ENCODE assay signal across 27 cellular contexts in the genomic region with DNA sequence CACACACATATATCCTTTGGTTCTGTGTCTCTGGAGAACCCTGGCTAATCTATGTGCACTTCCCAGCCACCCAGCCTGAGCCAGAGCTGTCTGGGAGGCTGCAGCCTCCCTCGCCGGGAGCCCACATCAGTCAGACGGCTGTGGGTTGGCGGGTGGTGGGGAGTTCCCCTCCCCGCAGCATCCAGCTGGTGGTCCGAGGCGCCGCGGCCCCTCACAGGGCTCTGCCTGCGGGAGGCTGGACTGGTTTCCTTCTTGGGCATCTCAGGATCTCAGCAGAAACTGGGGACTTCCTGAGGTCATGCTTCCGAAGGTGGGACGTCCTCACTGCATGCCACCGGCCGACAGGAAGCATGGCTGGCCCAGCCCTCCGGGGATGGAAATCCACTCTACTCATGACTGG. TPM values are rescaled to one million over a fixed set of nuclear protein-coding genes. Genes with fewer than 3 reads are reported as not detected.
DNase-seq lines count a peak whose midpoint lies in the region; ATAC-seq, FAIRE-seq and TF ChIP-seq lines count a peak whose summit lies in the region.
"Had no signal": no experiment of that assay in that cellular context is flagged by ENCODE, and none has a peak within 500 bp of the region (broad histone marks: within the 10 kb centered on the region; RNA-seq: fewer than 3 reads in every experiment).

No MANE protein-coding gene starts in this region.

- H3K27me3 Mint-ChIP-seq in activated CD4-positive, alpha-beta T cell treated with anti-CD3 and anti-CD28 coated beads, Interleukin-2, amount 10 ng/mL, durations not matched to agents 24 days and 14 days = peaks cover 22% of the 10 kb centered on the region
- H3K27me3 Mint-ChIP-seq in CD8-positive, alpha-beta memory T cell = peaks cover 33 to 58% of the 10 kb centered on the region in 2 donors
- H3K27me3 Mint-ChIP-seq in activated CD8-positive, alpha-beta T cell treated with anti-CD3 and anti-CD28 coated beads for 36 hours = peaks cover 30% of the 10 kb centered on the region
- H3K27me3 Mint-ChIP-seq in naive B cell = peaks cover 9 to 41% (median 19%) of the 10 kb centered on the region in 3 donors

- TF ChIP-seq CTCF in activated CD8-positive, alpha-beta T cell treated with anti-CD3 and anti-CD28 coated beads for 36 hours (IDR thresholded peaks at IDR 0.05) = no peak

- intact Hi-C loops in activated CD4-positive, alpha-beta T cell treated with anti-CD3 and anti-CD28 coated beads, Interleukin-2, amount 10 ng/mL, durations not matched to agents 24 days and 14 days (cut with micrococcal nuclease) = no loop called here
- intact Hi-C loops in activated CD8-positive, alpha-beta T cell treated with anti-CD3 and anti-CD28 coated beads for 36 hours (cut with micrococcal nuclease) = no loop called here

- H3K36me3 Mint-ChIP-seq in activated CD4-positive, alpha-beta T cell treated with anti-CD3 and anti-CD28 coated beads, Interleukin-2, amount 10 ng/mL, durations not matched to agents 24 days and 14 days (ENCODE audit: low read depth) = no peaks in the 10 kb centered on the region
- H3K36me3 Mint-ChIP-seq in CD8-positive, alpha-beta memory T cell = peaks cover 0 to 7% (median 4%) of the 10 kb centered on the region in 3 donors
- H3K36me3 Mint-ChIP-seq in activated CD8-positive, alpha-beta T cell treated with anti-CD3 and anti-CD28 coated beads for 36 hours (ENCODE audit: low read depth) = peaks cover 5% of the 10 kb centered on the region
- no peaks in the 10 kb centered on the region for H3K36me3 Mint-ChIP-seq in naive B cell
- H3K36me3 Mint-ChIP-seq: neural progenitor cell had no signal

- no peaks in the 10 kb centered on the region for H3K36me3 ChIP-seq in CD8-positive, alpha-beta memory T cell (ENCODE audit: insufficient read depth, low read length)
- H3K36me3 ChIP-seq: neural progenitor cell, spleen had no signal

- peaks cover 9% of the 10 kb centered on the region for H3K4me1 Mint-ChIP-seq in activated CD4-positive, alpha-beta T cell treated with anti-CD3 and anti-CD28 coated beads, Interleukin-2, amount 10 ng/mL, durations not matched to agents 24 days and 14 days
- H3K4me1 Mint-ChIP-seq in CD8-positive, alpha-beta memory T cell = peaks cover 14 to 24% (median 22%) of the 10 kb centered on the region in 3 donors
- H3K4me1 Mint-ChIP-seq in activated CD8-positive, alpha-beta T cell treated with anti-CD3 and anti-CD28 coated beads for 36 hours (ENCODE audit: low read depth) = peaks cover 26% of the 10 kb centered on the region
- peaks cover 27 to 28% (median 28%) of the 10 kb centered on the region in 3 donors for H3K4me1 Mint-ChIP-seq in naive B cell

- POLR2A ChIA-PET in CD8-positive, alpha-beta memory T cell (lab: Charles Lee) = interaction anchor here (0.6 kb wide), 1 partner anchor 1906 kb away, joined by 3 read pairs; no protein-coding TSS in a partner anchor
- POLR2A ChIA-PET in activated CD8-positive, alpha-beta T cell treated with anti-CD3 and anti-CD28 coated beads for 36 hours (lab: Charles Lee) = no interaction called here

- DNase-seq in activated CD4-positive, alpha-beta T cell treated with anti-CD3 and anti-CD28 coated beads, Interleukin-2, amount 10 ng/mL, durations not matched to agents 24 days and 14 days = no peak
- no peak for DNase-seq in activated CD4-positive, alpha-beta T cell treated with anti-CD3 and anti-CD28 coated beads, Interleukin-2, amount 50 U/mL, for 4 hours
- DNase-seq in CD8-positive, alpha-beta memory T cell = no peak
- peak; percentile 50 for DNase-seq in activated CD8-positive, alpha-beta T cell treated with anti-CD3 and anti-CD28 coated beads for 36 hours
- DNase-seq in naive B cell = peak; percentile 5
- no peak for DNase-seq in HTR-8/SVneo (ENCODE audit: insufficient read length, low spot score)
- DNase-seq in NCI-H748 (lab: John Stamatoyannopoulos, UW; ENCODE audit: unreplicated experiment) = no peak
- DNase-seq: activated CD8-positive, alpha-beta memory T cell treated with anti-CD3 and anti-CD28 coated beads, Interleukin-2, amount 50 U/mL, for 48 hours; DMS79; foreskin melanocyte; HCEC 1CT; KG1; kidney glomerular epithelial cell; midbrain; NCI-H1092; NCI-H2081; SHP77 treated with DMSO at 0.1 percent for 48 hours; spleen; T-helper 2 cell had no signal

- no peak for FAIRE-seq in HTR-8/SVneo (lab: Jason Lieb, UNC)
- FAIRE-seq: A204.1 had no signal

- ATAC-seq in activated CD8-positive, alpha-beta T cell treated with anti-CD3 and anti-CD28 coated beads for 36 hours = peak; percentile 48
- ATAC-seq in naive B cell (ENCODE audit: low read depth in 2 of 2) (peak; percentile 46 to 56), GM19324 (IDR thresholded peaks at IDR 0.05; ENCODE audit: low FRiP score, unreplicated experiment) (no peak)

- peak overlapping the region; percentile 17 for H3K4me3 Mint-ChIP-seq in activated CD4-positive, alpha-beta T cell treated with anti-CD3 and anti-CD28 coated beads, Interleukin-2, amount 10 ng/mL, durations not matched to agents 24 days and 14 days
- peak overlapping the region in 4 of 7 donors; percentile 51 to 73 (median 66) for H3K4me3 Mint-ChIP-seq in CD8-positive, alpha-beta memory T cell
- peak overlapping the region; percentile 4 for H3K4me3 Mint-ChIP-seq in activated CD8-positive, alpha-beta T cell treated with anti-CD3 and anti-CD28 coated beads for 36 hours
- peak overlapping the region in 7 of 8 donors; percentile 49 to 93 (median 72) for H3K4me3 Mint-ChIP-seq in naive B cell
- H3K4me3 Mint-ChIP-seq: dendritic cell treated with granulocyte-macrophage colony-stimulating factor and Interleukin-4, amounts not matched to agents 40 ng/mL and 50 ng/mL, for 4 days; neural progenitor cell had no signal

- CTCF ChIA-PET in CD8-positive, alpha-beta memory T cell (lab: Charles Lee) = no interaction called here
- CTCF ChIA-PET in activated CD8-positive, alpha-beta T cell treated with anti-CD3 and anti-CD28 coated beads for 36 hours (lab: Charles Lee) = interaction anchor here (2.1 kb wide), 1 partner anchor 13 kb away, joined by 10 read pairs; no protein-coding TSS in a partner anchor

- peaks cover 12% of the 10 kb centered on the region for H3K27me3 ChIP-seq in CD8-positive, alpha-beta memory T cell (ENCODE audit: insufficient read depth, low read length, poor library complexity, severe bottlenecking)
- H3K27me3 ChIP-seq: neural progenitor cell had no signal

- H3K27ac ChIP-seq in CD8-positive, alpha-beta memory T cell (ENCODE audit: low read depth, low read length) = no peak overlapping the region
- H3K27ac ChIP-seq: C4-2B, epithelial cell of prostate, neural progenitor cell, spleen, tibial nerve had no signal

- no peak overlapping the region for H3K4me3 ChIP-seq in CD8-positive, alpha-beta memory T cell (ENCODE audit: low read length)
- H3K4me3 ChIP-seq: neural progenitor cell, tibial nerve had no signal

- peaks cover 11% of the 10 kb centered on the region for H3K4me1 ChIP-seq in CD8-positive, alpha-beta memory T cell (ENCODE audit: insufficient read depth, low read length)
- H3K4me1 ChIP-seq: neural progenitor cell had no signal

- H3K9me3 Mint-ChIP-seq in activated CD4-positive, alpha-beta T cell treated with anti-CD3 and anti-CD28 coated beads, Interleukin-2, amount 10 ng/mL, durations not matched to agents 24 days and 14 days = peaks cover 13% of the 10 kb centered on the region
- H3K9me3 Mint-ChIP-seq in CD8-positive, alpha-beta memory T cell = peaks cover 0 to 3% (median 2%) of the 10 kb centered on the region in 5 donors
- H3K9me3 Mint-ChIP-seq in activated CD8-positive, alpha-beta T cell treated with anti-CD3 and anti-CD28 coated beads for 36 hours = peaks cover 6% of the 10 kb centered on the region
- H3K9me3 Mint-ChIP-seq in naive B cell = peaks cover 0 to 5% (median 0%) of the 10 kb centered on the region in 7 donors

- no peaks in the 10 kb centered on the region for H3K9me3 ChIP-seq in CD8-positive, alpha-beta memory T cell (ENCODE audit: low read length)

- H3K27ac Mint-ChIP-seq in activated CD4-positive, alpha-beta T cell treated with anti-CD3 and anti-CD28 coated beads, Interleukin-2, amount 10 ng/mL, durations not matched to agents 24 days and 14 days = no peak overlapping the region
- peak overlapping the region in 2 of 8 donors; percentile 29 to 76 for H3K27ac Mint-ChIP-seq in CD8-positive, alpha-beta memory T cell
- no peak overlapping the region for H3K27ac Mint-ChIP-seq in activated CD8-positive, alpha-beta T cell treated with anti-CD3 and anti-CD28 coated beads for 36 hours
- H3K27ac Mint-ChIP-seq in naive B cell = peak overlapping the region; percentile 14 to 95 (median 79)
- H3K27ac Mint-ChIP-seq: dendritic cell treated with granulocyte-macrophage colony-stimulating factor and Interleukin-4, amounts not matched to agents 40 ng/mL and 50 ng/mL, for 4 days; neural progenitor cell had no signal

RNA-seq across cellular contexts. Expression of a gene that starts 22.0 kb away (rescaled TPM):
- total RNA-seq in activated CD4-positive, alpha-beta T cell treated with anti-CD3 and anti-CD28 coated beads, Interleukin-2, amount 10 ng/mL, durations not matched to agents 24 days and 14 days = 58.0 and 58.5 TPM in 2 replicates
- 10 to 100 TPM; 71.0 to 80.7 TPM for total RNA-seq in CD8-positive, alpha-beta memory T cell
- polyA plus RNA-seq in CD8-positive, alpha-beta memory T cell = 51.3 TPM
- total RNA-seq in activated CD8-positive, alpha-beta T cell treated with anti-CD3 and anti-CD28 coated beads for 36 hours = 10 to 100 TPM; 38.9 to 41.5 TPM
- 10 to 100 TPM; 24.2 to 43.4 (median 38.6) TPM for polyA plus RNA-seq in naive B cell (ENCODE audit: low read depth in 6 of 6)

RNA-seq across cellular contexts. Expression of a gene that starts 35.9 kb away (rescaled TPM):
- total RNA-seq in activated CD4-positive, alpha-beta T cell treated with anti-CD3 and anti-CD28 coated beads, Interleukin-2, amount 10 ng/mL, durations not matched to agents 24 days and 14 days = not detected in 2 replicates
- total RNA-seq in CD8-positive, alpha-beta memory T cell = not detected
- polyA plus RNA-seq in CD8-positive, alpha-beta memory T cell = not detected
- total RNA-seq in activated CD8-positive, alpha-beta T cell treated with anti-CD3 and anti-CD28 coated beads for 36 hours = not detected
- under 1 TPM in 1 of 6 donors, not detected in 5; 0.16 TPM for polyA plus RNA-seq in naive B cell (ENCODE audit: low read depth in 6 of 6)
- total RNA-seq: pulmonary artery endothelial cell had no signal

Comparison
In these comparisons a context has a peak if more than half of its experiments do, and no peak if none do; other contexts are left out.
1. DNase-seq: peak in activated CD8-positive, alpha-beta T cell treated with anti-CD3 and anti-CD28 coated beads for 36 hours (single experiment) and naive B cell (single experiment); none in activated CD4-positive, alpha-beta T cell treated with anti-CD3 and anti-CD28 coated beads, Interleukin-2, amount 10 ng/mL, durations not matched to agents 24 days and 14 days (single experiment), activated CD4-positive, alpha-beta T cell treated with anti-CD3 and anti-CD28 coated beads, Interleukin-2, amount 50 U/mL, for 4 hours (0 of 2), CD8-positive, alpha-beta memory T cell (0 of 5), HTR-8/SVneo (single experiment) and NCI-H748 (single experiment).
2. H3K27ac Mint-ChIP-seq: peak in naive B cell (6 of 6); none in activated CD4-positive, alpha-beta T cell treated with anti-CD3 and anti-CD28 coated beads, Interleukin-2, amount 10 ng/mL, durations not matched to agents 24 days and 14 days (single experiment) and activated CD8-positive, alpha-beta T cell treated with anti-CD3 and anti-CD28 coated beads for 36 hours (single experiment).
3. H3K4me3 Mint-ChIP-seq: peak in every context shown above with its lines; median percentile 72 in naive B cell; 66 in CD8-positive, alpha-beta memory T cell; 17 in activated CD4-positive, alpha-beta T cell treated with anti-CD3 and anti-CD28 coated beads, Interleukin-2, amount 10 ng/mL, durations not matched to agents 24 days and 14 days; 4 in activated CD8-positive, alpha-beta T cell treated with anti-CD3 and anti-CD28 coated beads for 36 hours.